In the genomic region with DNA sequence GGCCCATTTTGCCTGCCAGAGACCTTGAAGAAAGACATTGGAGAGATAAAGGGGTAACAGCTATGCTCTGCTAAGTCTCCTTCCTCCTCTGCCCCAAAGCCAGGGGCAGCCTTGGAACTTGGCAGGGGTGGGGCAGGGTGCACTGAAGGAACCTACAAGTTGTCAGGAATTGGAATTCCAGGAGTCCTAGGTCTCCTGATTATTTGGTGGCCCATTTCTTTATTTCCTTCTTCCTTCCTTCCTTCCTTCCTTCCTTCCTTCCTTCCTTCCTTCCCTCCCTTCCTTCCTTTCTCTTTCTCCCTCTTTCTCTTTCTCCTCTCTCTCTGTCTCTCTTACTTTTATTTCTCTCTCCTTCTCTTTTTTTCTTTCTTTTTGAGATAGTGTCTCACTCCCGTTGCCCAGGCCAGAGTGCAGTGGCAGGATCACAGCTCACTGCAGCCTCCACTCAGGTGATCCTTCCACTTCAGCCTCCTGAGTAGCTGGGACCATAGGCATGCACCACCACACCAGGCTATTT, we compare ENCODE assay signal across 2 cellular contexts.
A peak's percentile ranks its signal among the peaks of the same experiment; 100 is the strongest.
TF ChIP-seq lines count a peak whose summit lies in the region.

No MANE protein-coding gene starts in this region.

TF ChIP-seq in HEK293, 187 proteins besides CTCF, POLR2A, EP300 and RAD21:
- TF ChIP-seq ZNF558 (tag by site-specific recombination; IDR thresholded peaks at IDR 0.05): no peak
- peak; percentile 75 for TF ChIP-seq ZNF366 (tag by site-specific recombination; conservative IDR thresholded peaks at IDR 0.05)
- peak; percentile 75 for TF ChIP-seq PRDM1 (tag by site-specific recombination; IDR thresholded peaks at IDR 0.05)

TF ChIP-seq in GM12878, 131 proteins besides CTCF, POLR2A, EP300 and RAD21:
- TF ChIP-seq ETV6 (conservative IDR thresholded peaks at IDR 0.05 in 1 of 2, IDR thresholded peaks at IDR 0.05 in 1 of 2; ENCODE audit: borderline replicate concordance in 1 of 2, low read depth in 1 of 2) (peak in 1 of 2 experiments; percentile 51; a peak in 1 of 4 replicates), MYC (IDR thresholded peaks at IDR 0.05; ENCODE audit: insufficient read depth, insufficient read length, insufficient replicate concordance, low read length, severe bottlenecking) (no peak)
